Comparison of ENCODE assay signal across 1 cellular context in genomic region chr12:56878010-56878339, GRCh38.
TF ChIP-seq lines count a peak whose summit lies in the region.

No MANE protein-coding gene starts in this region.

TF ChIP-seq in K562, 482 proteins besides CTCF, POLR2A, EP300 and RAD21 (continued from another document and continues in another):
- TF ChIP-seq, protein P1, sequence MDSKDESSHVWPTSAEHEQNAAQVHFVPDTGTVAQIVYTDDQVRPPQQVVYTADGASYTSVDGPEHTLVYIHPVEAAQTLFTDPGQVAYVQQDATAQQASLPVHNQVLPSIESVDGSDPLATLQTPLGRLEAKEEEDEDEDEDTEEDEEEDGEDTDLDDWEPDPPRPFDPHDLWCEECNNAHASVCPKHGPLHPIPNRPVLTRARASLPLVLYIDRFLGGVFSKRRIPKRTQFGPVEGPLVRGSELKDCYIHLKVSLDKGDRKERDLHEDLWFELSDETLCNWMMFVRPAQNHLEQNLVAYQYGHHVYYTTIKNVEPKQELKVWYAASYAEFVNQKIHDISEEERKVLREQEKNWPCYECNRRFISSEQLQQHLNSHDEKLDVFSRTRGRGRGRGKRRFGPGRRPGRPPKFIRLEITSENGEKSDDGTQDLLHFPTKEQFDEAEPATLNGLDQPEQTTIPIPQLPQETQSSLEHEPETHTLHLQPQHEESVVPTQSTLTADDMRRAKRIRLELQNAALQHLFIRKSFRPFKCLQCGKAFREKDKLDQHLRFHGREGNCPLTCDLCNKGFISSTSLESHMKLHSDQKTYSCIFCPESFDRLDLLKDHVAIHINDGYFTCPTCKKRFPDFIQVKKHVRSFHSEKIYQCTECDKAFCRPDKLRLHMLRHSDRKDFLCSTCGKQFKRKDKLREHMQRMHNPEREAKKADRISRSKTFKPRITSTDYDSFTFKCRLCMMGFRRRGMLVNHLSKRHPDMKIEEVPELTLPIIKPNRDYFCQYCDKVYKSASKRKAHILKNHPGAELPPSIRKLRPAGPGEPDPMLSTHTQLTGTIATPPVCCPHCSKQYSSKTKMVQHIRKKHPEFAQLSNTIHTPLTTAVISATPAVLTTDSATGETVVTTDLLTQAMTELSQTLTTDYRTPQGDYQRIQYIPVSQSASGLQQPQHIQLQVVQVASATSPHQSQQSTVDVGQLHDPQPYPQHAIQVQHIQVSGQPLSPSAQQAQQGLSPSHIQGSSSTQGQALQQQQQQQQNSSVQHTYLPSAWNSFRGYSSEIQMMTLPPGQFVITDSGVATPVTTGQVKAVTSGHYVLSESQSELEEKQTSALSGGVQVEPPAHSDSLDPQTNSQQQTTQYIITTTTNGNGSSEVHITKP (IDR thresholded peaks at IDR 0.05; ENCODE audit: partially characterized antibody) = no peak
- TF ChIP-seq ZNF830 (CRISPR knock-in tag; IDR thresholded peaks at IDR 0.05) (no peak), KLF13 (tag; IDR thresholded peaks at IDR 0.05; ENCODE audit: borderline replicate concordance, low read depth) (no peak), NONO (IDR thresholded peaks at IDR 0.05; ENCODE audit: low read depth in 2 of 2, low read length in 1 of 2) (no peak), ZNF717 (CRISPR knock-in tag; IDR thresholded peaks at IDR 0.05) (no peak), NR2C2 (CRISPR knock-in tag; IDR thresholded peaks at IDR 0.05) (no peak), NR2C2 (tag; IDR thresholded peaks at IDR 0.05) (no peak), MEF2A (IDR thresholded peaks at IDR 0.05; ENCODE audit: control insufficient read depth, low read depth, low read length) (peak; percentile 20; the same call in 1 of the 2 replicates), NRF1 (conservative IDR thresholded peaks at IDR 0.05 in 1 of 2, IDR thresholded peaks at IDR 0.05 in 1 of 2) (no peak), CREB1 (IDR thresholded peaks at IDR 0.05) (peak; percentile 33; the same call in 1 of the 2 replicates), CREB1 (CRISPR knock-in tag; IDR thresholded peaks at IDR 0.05) (no peak), STAT5A (IDR thresholded peaks at IDR 0.05; ENCODE audit: borderline replicate concordance, low read length) (peak; percentile 77), GABPB1 (CRISPR knock-in tag; IDR thresholded peaks at IDR 0.05) (no peak), GTF2F1 (IDR thresholded peaks at IDR 0.05; ENCODE audit: low read depth, low read length) (no peak), SNRNP70 (optimal IDR thresholded peaks at IDR 0.05; ENCODE audit: low read depth, low read length) (no peak), LEF1 (IDR thresholded peaks at IDR 0.05) (peak; percentile 48; the same call in 1 of the 2 replicates), BMI1 (IDR thresholded peaks at IDR 0.05; ENCODE audit: low read length) (no peak), MTA2 (IDR thresholded peaks at IDR 0.05; ENCODE audit: low read depth) (peak; percentile 79), ZNF785 (CRISPR knock-in tag; IDR thresholded peaks at IDR 0.05) (no peak), ZNF217 (CRISPR knock-in tag; IDR thresholded peaks at IDR 0.05) (no peak), PATZ1 (CRISPR knock-in tag; IDR thresholded peaks at IDR 0.05; ENCODE audit: borderline replicate concordance) (no peak), MAFK (IDR thresholded peaks at IDR 0.05; ENCODE audit: low read length) (no peak), SAP30 (IDR thresholded peaks at IDR 0.05; ENCODE audit: borderline replicate concordance, insufficient read depth, low read depth, low read length, poor library complexity, severe bottlenecking) (no peak), ZBTB8A (IDR thresholded peaks at IDR 0.05; ENCODE audit: partially characterized antibody) (no peak), ZFP36 (IDR thresholded peaks at IDR 0.05; ENCODE audit: low read depth, low read length, partially characterized antibody) (no peak), POLR2H (tag; IDR thresholded peaks at IDR 0.05; ENCODE audit: low read depth) (no peak), CREBBP (IDR thresholded peaks at IDR 0.05; ENCODE audit: low read depth, low read length) (no peak), RBM22 (IDR thresholded peaks at IDR 0.05; ENCODE audit: low read depth, low read length, poor library complexity, severe bottlenecking) (no peak), PML (IDR thresholded peaks at IDR 0.05; ENCODE audit: low read length) (peak; percentile 78), TEAD4 (IDR thresholded peaks at IDR 0.05; ENCODE audit: low read length) (peak; percentile 96), TEAD4 (CRISPR knock-in tag; IDR thresholded peaks at IDR 0.05; ENCODE audit: borderline replicate concordance) (no peak), EGR1 (conservative IDR thresholded peaks at IDR 0.05) (no peak), U2AF2 (optimal IDR thresholded peaks at IDR 0.05; ENCODE audit: low read depth, low read length) (no peak)
- TF ChIP-seq, protein P2, sequence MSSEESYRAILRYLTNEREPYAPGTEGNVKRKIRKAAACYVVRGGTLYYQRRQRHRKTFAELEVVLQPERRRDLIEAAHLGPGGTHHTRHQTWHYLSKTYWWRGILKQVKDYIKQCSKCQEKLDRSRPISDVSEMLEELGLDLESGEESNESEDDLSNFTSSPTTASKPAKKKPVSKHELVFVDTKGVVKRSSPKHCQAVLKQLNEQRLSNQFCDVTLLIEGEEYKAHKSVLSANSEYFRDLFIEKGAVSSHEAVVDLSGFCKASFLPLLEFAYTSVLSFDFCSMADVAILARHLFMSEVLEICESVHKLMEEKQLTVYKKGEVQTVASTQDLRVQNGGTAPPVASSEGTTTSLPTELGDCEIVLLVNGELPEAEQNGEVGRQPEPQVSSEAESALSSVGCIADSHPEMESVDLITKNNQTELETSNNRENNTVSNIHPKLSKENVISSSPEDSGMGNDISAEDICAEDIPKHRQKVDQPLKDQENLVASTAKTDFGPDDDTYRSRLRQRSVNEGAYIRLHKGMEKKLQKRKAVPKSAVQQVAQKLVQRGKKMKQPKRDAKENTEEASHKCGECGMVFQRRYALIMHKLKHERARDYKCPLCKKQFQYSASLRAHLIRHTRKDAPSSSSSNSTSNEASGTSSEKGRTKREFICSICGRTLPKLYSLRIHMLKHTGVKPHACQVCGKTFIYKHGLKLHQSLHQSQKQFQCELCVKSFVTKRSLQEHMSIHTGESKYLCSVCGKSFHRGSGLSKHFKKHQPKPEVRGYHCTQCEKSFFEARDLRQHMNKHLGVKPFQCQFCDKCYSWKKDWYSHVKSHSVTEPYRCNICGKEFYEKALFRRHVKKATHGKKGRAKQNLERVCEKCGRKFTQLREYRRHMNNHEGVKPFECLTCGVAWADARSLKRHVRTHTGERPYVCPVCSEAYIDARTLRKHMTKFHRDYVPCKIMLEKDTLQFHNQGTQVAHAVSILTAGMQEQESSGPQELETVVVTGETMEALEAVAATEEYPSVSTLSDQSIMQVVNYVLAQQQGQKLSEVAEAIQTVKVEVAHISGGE (CRISPR knock-in tag; IDR thresholded peaks at IDR 0.05) = peak in 1 of 3 experiments; percentile 49; a peak in 1 of 6 replicates
- TF ChIP-seq, protein P3, sequence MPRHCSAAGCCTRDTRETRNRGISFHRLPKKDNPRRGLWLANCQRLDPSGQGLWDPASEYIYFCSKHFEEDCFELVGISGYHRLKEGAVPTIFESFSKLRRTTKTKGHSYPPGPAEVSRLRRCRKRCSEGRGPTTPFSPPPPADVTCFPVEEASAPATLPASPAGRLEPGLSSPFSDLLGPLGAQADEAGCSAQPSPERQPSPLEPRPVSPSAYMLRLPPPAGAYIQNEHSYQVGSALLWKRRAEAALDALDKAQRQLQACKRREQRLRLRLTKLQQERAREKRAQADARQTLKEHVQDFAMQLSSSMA (CRISPR knock-in tag; IDR thresholded peaks at IDR 0.05) = no peak
- TF ChIP-seq, protein P4, sequence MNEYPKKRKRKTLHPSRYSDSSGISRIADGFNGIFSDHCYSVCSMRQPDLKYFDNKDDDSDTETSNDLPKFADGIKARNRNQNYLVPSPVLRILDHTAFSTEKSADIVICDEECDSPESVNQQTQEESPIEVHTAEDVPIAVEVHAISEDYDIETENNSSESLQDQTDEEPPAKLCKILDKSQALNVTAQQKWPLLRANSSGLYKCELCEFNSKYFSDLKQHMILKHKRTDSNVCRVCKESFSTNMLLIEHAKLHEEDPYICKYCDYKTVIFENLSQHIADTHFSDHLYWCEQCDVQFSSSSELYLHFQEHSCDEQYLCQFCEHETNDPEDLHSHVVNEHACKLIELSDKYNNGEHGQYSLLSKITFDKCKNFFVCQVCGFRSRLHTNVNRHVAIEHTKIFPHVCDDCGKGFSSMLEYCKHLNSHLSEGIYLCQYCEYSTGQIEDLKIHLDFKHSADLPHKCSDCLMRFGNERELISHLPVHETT (CRISPR knock-in tag; conservative IDR thresholded peaks at IDR 0.05 in 1 of 2, IDR thresholded peaks at IDR 0.05 in 1 of 2) = no peak
- TF ChIP-seq, protein P5, sequence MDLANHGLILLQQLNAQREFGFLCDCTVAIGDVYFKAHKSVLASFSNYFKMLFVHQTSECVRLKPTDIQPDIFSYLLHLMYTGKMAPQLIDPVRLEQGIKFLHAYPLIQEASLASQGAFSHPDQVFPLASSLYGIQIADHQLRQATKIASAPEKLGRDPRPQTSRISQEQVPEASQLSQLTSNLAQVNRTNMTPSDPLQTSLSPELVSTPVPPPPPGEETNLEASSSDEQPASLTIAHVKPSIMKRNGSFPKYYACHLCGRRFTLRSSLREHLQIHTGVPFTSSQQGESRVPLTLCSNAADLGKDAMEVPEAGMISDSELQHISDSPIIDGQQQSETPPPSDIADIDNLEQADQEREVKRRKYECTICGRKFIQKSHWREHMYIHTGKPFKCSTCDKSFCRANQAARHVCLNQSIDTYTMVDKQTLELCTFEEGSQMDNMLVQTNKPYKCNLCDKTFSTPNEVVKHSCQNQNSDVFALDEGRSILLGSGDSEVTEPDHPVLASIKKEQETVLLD (IDR thresholded peaks at IDR 0.05) = 0 out of 2 replicates have a peak, but pooled peaks have one; percentile 19
